Comparison of ENCODE assay signal across 25 cellular contexts in genomic region chr5:53366245-53366644, GRCh38.
DNase-seq lines count a peak whose midpoint lies in the region; ATAC-seq and TF ChIP-seq lines count a peak whose summit lies in the region.
"Had no signal": no experiment of that assay in that cellular context is flagged by ENCODE, and none has a peak within 500 bp of the region (broad histone marks: within the 10 kb centered on the region; RNA-seq: fewer than 3 reads in every experiment).

No MANE protein-coding gene starts in this region.

- peak; percentile 78 to 81 for ATAC-seq in activated T-cell treated with anti-CD3 and anti-CD28 coated beads, Interleukin-2, amount 50 U/mL, for 4 hours
- ATAC-seq: gastroesophageal sphincter, left cardiac atrium had no signal

- H3K27ac ChIP-seq in brain microvascular endothelial cell = peak overlapping the region; percentile 17
- H3K27ac ChIP-seq: esophagus squamous epithelium, gastroesophageal sphincter, sigmoid colon, transverse colon had no signal

- in situ Hi-C loops in brain microvascular endothelial cell (cut with HindIII; ENCODE audit: low pct_ligation_motif_present, low sequenced_read_pairs) = no loop called here

- H3K27me3 ChIP-seq in brain microvascular endothelial cell (replicated peaks) = no peaks in the 10 kb centered on the region
- H3K27me3 ChIP-seq: esophagus squamous epithelium, gastroesophageal sphincter, sigmoid colon, transverse colon had no signal

- no peak overlapping the region for H3K27ac Mint-ChIP-seq in activated T-cell treated with anti-CD3 and anti-CD28 coated beads, Interleukin-2, amount 50 U/mL, for 24 hours
- H3K27ac Mint-ChIP-seq in activated CD4-positive, alpha-beta memory T cell treated with anti-CD3 and anti-CD28 coated beads, Interleukin-2, amount 10 ng/mL, durations not matched to agents 7 days and 5 days = no peak overlapping the region
- H3K27ac Mint-ChIP-seq in immature natural killer cell = no peak overlapping the region
- H3K27ac Mint-ChIP-seq: CD4-positive, alpha-beta T cell; dendritic cell treated with granulocyte-macrophage colony-stimulating factor and Interleukin-4, amounts not matched to agents 40 ng/mL and 50 ng/mL, for 4 days; IgD-negative memory B cell; nephron; T-helper 1 cell treated with Interleukin-12 subunit alpha and Interleukin-12 subunit beta and Interleukin-4 antibody, amounts not matched to agents 30 μg/mL and 1 μg/mL, for 36 hours had no signal

- DNase-seq in activated T-cell treated with anti-CD3 and anti-CD28 coated beads, Interleukin-2, amount 50 U/mL, for 4 hours = no peak
- no peak for DNase-seq in activated T-cell treated with anti-CD3 and anti-CD28 coated beads, Interleukin-2, amount 50 U/mL, for 24 hours
- DNase-seq in HCEC 1CT (peak; percentile 90), brain microvascular endothelial cell (no peak), kidney tubule cell (ENCODE audit: low spot score) (peak; percentile 26), immature natural killer cell (no peak)
- DNase-seq in activated CD8-positive, alpha-beta memory T cell treated with anti-CD3 and anti-CD28 coated beads for 24 hours = no peak
- no peak for DNase-seq in activated CD4-positive, alpha-beta memory T cell treated with anti-CD3 and anti-CD28 coated beads, Interleukin-2, amount 10 ng/mL, durations not matched to agents 7 days and 5 days
- DNase-seq: activated CD4-positive, alpha-beta T cell treated with anti-CD3 and anti-CD28 coated beads, Interleukin-2, amount 50 U/mL, for 48 hours; activated gamma-delta T cell; CD4-positive, alpha-beta T cell; esophagus squamous epithelium; H7; left cardiac atrium; NCI-H446 treated with DMSO at 0.1 percent for 48 hours; NCI-H82; RPMI8226; sigmoid colon; stimulated activated CD4-positive, alpha-beta T cell treated with anti-CD3 and anti-CD28 coated beads, Interleukin-4, amount 100 ng/mL, for 1 hour; transverse colon had no signal

- no peak overlapping the region for H3K4me3 Mint-ChIP-seq in activated T-cell treated with anti-CD3 and anti-CD28 coated beads, Interleukin-2, amount 50 U/mL, for 4 hours
- no peak overlapping the region for H3K4me3 Mint-ChIP-seq in activated T-cell treated with anti-CD3 and anti-CD28 coated beads, Interleukin-2, amount 50 U/mL, for 24 hours
- no peak overlapping the region for H3K4me3 Mint-ChIP-seq in activated CD4-positive, alpha-beta memory T cell treated with anti-CD3 and anti-CD28 coated beads, Interleukin-2, amount 10 ng/mL, durations not matched to agents 7 days and 5 days
- no peak overlapping the region for H3K4me3 Mint-ChIP-seq in immature natural killer cell
- H3K4me3 Mint-ChIP-seq: CD4-positive, alpha-beta T cell; dendritic cell treated with granulocyte-macrophage colony-stimulating factor and Interleukin-4, amounts not matched to agents 40 ng/mL and 50 ng/mL, for 4 days; IgD-negative memory B cell; nephron; T-helper 1 cell treated with Interleukin-12 subunit alpha and Interleukin-12 subunit beta and Interleukin-4 antibody, amounts not matched to agents 30 μg/mL and 1 μg/mL, for 36 hours had no signal

- no peak overlapping the region for H3K4me3 ChIP-seq in brain microvascular endothelial cell (ENCODE audit: low read depth, low read length)
- H3K4me3 ChIP-seq: esophagus squamous epithelium, gastroesophageal sphincter, sigmoid colon, transverse colon had no signal

- H3K9me3 Mint-ChIP-seq in activated T-cell treated with anti-CD3 and anti-CD28 coated beads, Interleukin-2, amount 50 U/mL, for 4 hours = no peaks in the 10 kb centered on the region
- H3K9me3 Mint-ChIP-seq in activated T-cell treated with anti-CD3 and anti-CD28 coated beads, Interleukin-2, amount 50 U/mL, for 24 hours = no peaks in the 10 kb centered on the region
- H3K9me3 Mint-ChIP-seq in activated CD4-positive, alpha-beta memory T cell treated with anti-CD3 and anti-CD28 coated beads, Interleukin-2, amount 10 ng/mL, durations not matched to agents 7 days and 5 days = no peaks in the 10 kb centered on the region
- peaks cover 0 to 3% (median 0%) of the 10 kb centered on the region in 6 donors for H3K9me3 Mint-ChIP-seq in immature natural killer cell
- H3K9me3 Mint-ChIP-seq: CD4-positive, alpha-beta T cell; dendritic cell treated with granulocyte-macrophage colony-stimulating factor and Interleukin-4, amounts not matched to agents 40 ng/mL and 50 ng/mL, for 4 days; nephron; T-helper 1 cell treated with Interleukin-12 subunit alpha and Interleukin-12 subunit beta and Interleukin-4 antibody, amounts not matched to agents 30 μg/mL and 1 μg/mL, for 36 hours had no signal

- CTCF ChIA-PET in activated CD4-positive, alpha-beta memory T cell treated with anti-CD3 and anti-CD28 coated beads, Interleukin-2, amount 10 ng/mL, durations not matched to agents 7 days and 5 days (lab: Charles Lee) = no interaction called here

- peaks cover 3% of the 10 kb centered on the region for H3K4me1 Mint-ChIP-seq in activated T-cell treated with anti-CD3 and anti-CD28 coated beads, Interleukin-2, amount 50 U/mL, for 4 hours (ENCODE audit: low read depth)
- peaks cover 6% of the 10 kb centered on the region for H3K4me1 Mint-ChIP-seq in activated T-cell treated with anti-CD3 and anti-CD28 coated beads, Interleukin-2, amount 50 U/mL, for 24 hours (ENCODE audit: low read depth)
- H3K4me1 Mint-ChIP-seq in activated CD4-positive, alpha-beta memory T cell treated with anti-CD3 and anti-CD28 coated beads, Interleukin-2, amount 10 ng/mL, durations not matched to agents 7 days and 5 days = no peaks in the 10 kb centered on the region
- no peaks in the 10 kb centered on the region for H3K4me1 Mint-ChIP-seq in immature natural killer cell
- H3K4me1 Mint-ChIP-seq: IgD-negative memory B cell, nephron had no signal

- no peaks in the 10 kb centered on the region for H3K36me3 Mint-ChIP-seq in activated T-cell treated with anti-CD3 and anti-CD28 coated beads, Interleukin-2, amount 50 U/mL, for 4 hours (ENCODE audit: insufficient read depth)
- no peaks in the 10 kb centered on the region for H3K36me3 Mint-ChIP-seq in activated T-cell treated with anti-CD3 and anti-CD28 coated beads, Interleukin-2, amount 50 U/mL, for 24 hours (ENCODE audit: low read depth)
- H3K36me3 Mint-ChIP-seq in activated CD4-positive, alpha-beta memory T cell treated with anti-CD3 and anti-CD28 coated beads, Interleukin-2, amount 10 ng/mL, durations not matched to agents 7 days and 5 days (ENCODE audit: low read depth) = no peaks in the 10 kb centered on the region
- no peaks in the 10 kb centered on the region for H3K36me3 Mint-ChIP-seq in immature natural killer cell
- H3K36me3 Mint-ChIP-seq: IgD-negative memory B cell had no signal

- no peaks in the 10 kb centered on the region for H3K36me3 ChIP-seq in brain microvascular endothelial cell (replicated peaks)
- H3K36me3 ChIP-seq: esophagus squamous epithelium, gastroesophageal sphincter, sigmoid colon, transverse colon had no signal

- no peaks in the 10 kb centered on the region for H3K27me3 Mint-ChIP-seq in activated T-cell treated with anti-CD3 and anti-CD28 coated beads, Interleukin-2, amount 50 U/mL, for 4 hours (ENCODE audit: low read depth)
- H3K27me3 Mint-ChIP-seq in activated T-cell treated with anti-CD3 and anti-CD28 coated beads, Interleukin-2, amount 50 U/mL, for 24 hours = peaks cover 11% of the 10 kb centered on the region
- no peaks in the 10 kb centered on the region for H3K27me3 Mint-ChIP-seq in activated CD4-positive, alpha-beta memory T cell treated with anti-CD3 and anti-CD28 coated beads, Interleukin-2, amount 10 ng/mL, durations not matched to agents 7 days and 5 days
- H3K27me3 Mint-ChIP-seq in immature natural killer cell (ENCODE audit: low read depth in 3 of 3) = peaks cover 0 to 3% (median 2%) of the 10 kb centered on the region in 3 donors

- POLR2A ChIA-PET in activated CD4-positive, alpha-beta memory T cell treated with anti-CD3 and anti-CD28 coated beads, Interleukin-2, amount 10 ng/mL, durations not matched to agents 7 days and 5 days (lab: Charles Lee) = no interaction called here

- TF ChIP-seq CTCF in brain microvascular endothelial cell (IDR thresholded peaks at IDR 0.05; ENCODE audit: low read depth, low read length, missing control alignments) = no peak

Comparison
In these comparisons a context has a peak if more than half of its experiments do, and no peak if none do; other contexts are left out.
1. DNase-seq: peak in HCEC 1CT (single experiment) and kidney tubule cell (single experiment); none in activated T-cell treated with anti-CD3 and anti-CD28 coated beads, Interleukin-2, amount 50 U/mL, for 4 hours (single experiment), activated T-cell treated with anti-CD3 and anti-CD28 coated beads, Interleukin-2, amount 50 U/mL, for 24 hours (single experiment), brain microvascular endothelial cell (single experiment), activated CD8-positive, alpha-beta memory T cell treated with anti-CD3 and anti-CD28 coated beads for 24 hours (single experiment), activated CD4-positive, alpha-beta memory T cell treated with anti-CD3 and anti-CD28 coated beads, Interleukin-2, amount 10 ng/mL, durations not matched to agents 7 days and 5 days (single experiment) and immature natural killer cell (0 of 3).